8 cellular contexts compared by ENCODE assay signal in genomic region chr6:169654590-169655391, GRCh38. TPM values are rescaled to one million over a fixed set of nuclear protein-coding genes. Genes with fewer than 3 reads are reported as not detected.
A peak's percentile ranks its signal among the peaks of the same experiment; 100 is the strongest.
DNase-seq lines count a peak whose midpoint lies in the region; ATAC-seq and TF ChIP-seq lines count a peak whose summit lies in the region.

No MANE protein-coding gene starts in this region.

- DNase-seq in RWPE1 (ENCODE audit: low spot score) (peak; percentile 55), heart left ventricle (peak in 3 of 5 donors; percentile 60 to 72 (median 71)), retinal pigment epithelial cell (ENCODE audit: low read depth) (peak; percentile 32), aorta (peak; percentile 87 to 91)
- peak; percentile 35 for DNase-seq in activated naive CD8-positive, alpha-beta T cell treated with anti-CD3 and anti-CD28 coated beads, Interleukin-2, amount 50 U/mL, for 16 hours (ENCODE audit: low read depth, low spot score)

- H3K27ac ChIP-seq in RWPE1: peak overlapping the region; percentile 64
- H3K27ac ChIP-seq in heart left ventricle: peak overlapping the region in 8 of 12 donors; percentile 49 to 73 (median 66)
- peak overlapping the region in 1 of 2 donors; percentile 4 for H3K27ac ChIP-seq in aorta (ENCODE audit: low read depth in 1 of 2, low read length in 2 of 2)

- ATAC-seq in GM18505 (IDR thresholded peaks at IDR 0.05; ENCODE audit: unreplicated experiment) (peak; percentile 88), HG03039 (IDR thresholded peaks at IDR 0.05; ENCODE audit: unreplicated experiment) (peak; percentile 87), heart left ventricle (peak; percentile 96 to 99 (median 98)), aorta (ENCODE audit: low FRiP score) (peak; percentile 93), GM21390 (IDR thresholded peaks at IDR 0.05; ENCODE audit: unreplicated experiment) (no peak)

- 43 to 71% (median 56%) methylated on average over 47 of the region's 47 CpGs for WGBS in heart left ventricle, 4 donors
- 47 to 48% methylated on average over 47 of the region's 47 CpGs for WGBS in aorta, 2 donors

- no peaks in the 10 kb centered on the region for H3K9me3 ChIP-seq in heart left ventricle
- no peaks in the 10 kb centered on the region for H3K9me3 ChIP-seq in aorta (ENCODE audit: control insufficient read depth, low read length)

- H3K4me1 ChIP-seq in heart left ventricle: peaks cover 0 to 7% (median 0%) of the 10 kb centered on the region in 12 donors
- H3K4me1 ChIP-seq in aorta (ENCODE audit: control insufficient read depth in 1 of 2, insufficient read depth in 2 of 2, low read length in 2 of 2): no peaks in the 10 kb centered on the region

- POLR2A ChIA-PET in RWPE1 (lab: Yijun Ruan, JAX; ENCODE audit: low non-redundant PET): no interaction called here

- peak; percentile 30; the same call in 1 of the 2 replicates for TF ChIP-seq CTCF in RWPE1 (conservative IDR thresholded peaks at IDR 0.05; ENCODE audit: low read depth)
- TF ChIP-seq CTCF in heart left ventricle (IDR thresholded peaks at IDR 0.05): peak in 3 of 12 donors; percentile 23 to 39 (median 25)
- TF ChIP-seq CTCF in retinal pigment epithelial cell (conservative IDR thresholded peaks at IDR 0.05; ENCODE audit: low read depth, low read length): peak; percentile 50

- intact Hi-C loops in heart left ventricle (cut with DNase I) (no loop called here), aorta (cut with DNase I) (no loop called here)

- H3K27me3 ChIP-seq in heart left ventricle: no peaks in the 10 kb centered on the region
- H3K27me3 ChIP-seq in aorta (ENCODE audit: control insufficient read depth in 1 of 2, insufficient read depth in 2 of 2, low read length in 1 of 2): no peaks in the 10 kb centered on the region

- H3K36me3 ChIP-seq in heart left ventricle (peaks cover 0 to 32% (median 3%) of the 10 kb centered on the region in 9 donors), aorta (ENCODE audit: control insufficient read depth in 1 of 2, insufficient read depth in 2 of 2, low read length in 1 of 2) (peaks cover 0 to 3% of the 10 kb centered on the region in 2 donors)

- TF ChIP-seq POLR2A in GM18505 (IDR thresholded peaks at IDR 0.05; ENCODE audit: borderline replicate concordance, extremely low read depth, insufficient read depth, insufficient read length) (peak; percentile 41), heart left ventricle (IDR thresholded peaks at IDR 0.05) (no peak)

- H3K4me3 ChIP-seq in heart left ventricle (peak overlapping the region in 11 of 12 donors; percentile 16 to 59 (median 51)), retinal pigment epithelial cell (ENCODE audit: low read length) (peak overlapping the region; percentile 58), aorta (ENCODE audit: low read length in 2 of 2) (peak overlapping the region in 1 of 2 donors; percentile 28)

- CTCF ChIA-PET in RWPE1 (lab: Yijun Ruan, JAX): interaction anchor here (0.7 to 0.9 kb wide), 2 partner anchors 56 to 496 kb away, joined by 3 read pairs; no protein-coding TSS in a partner anchor

RNA-seq across cellular contexts. Expression of gene WDR27, which starts 47.0 kb away (rescaled TPM):
- 10 to 100 TPM in 1 of 9 donors, 1 to 10 TPM in 8; 2.2 to 12.3 (median 6.6) TPM for total RNA-seq in heart left ventricle
- polyA plus RNA-seq in heart left ventricle: 1 to 10 TPM; 3.7 to 5.6 TPM
- total RNA-seq in aorta: 10 to 100 TPM; 30.0 to 50.7 TPM
- 10 to 100 TPM in 1 of 2 donors, 1 to 10 TPM in 1; 4.5 to 58.7 TPM for polyA plus RNA-seq in aorta

RNA-seq across cellular contexts. Expression of gene C6orf120, which starts 47.1 kb away (rescaled TPM):
- 10 to 100 TPM; 14.3 to 22.9 (median 18.8) TPM for total RNA-seq in heart left ventricle
- polyA plus RNA-seq in heart left ventricle: 10 to 100 TPM in 1 of 2 donors, 1 to 10 TPM in 1; 3.4 to 20.2 TPM
- 10 to 100 TPM; 18.3 to 20.6 TPM for total RNA-seq in aorta
- polyA plus RNA-seq in aorta: 1 to 10 TPM; 7.9 to 9.0 TPM

Comparison
In these comparisons a context has a peak if more than half of its experiments do, and no peak if none do; other contexts are left out.
1. DNase-seq: peak in every context shown above with its lines; median percentile 89 in aorta; 71 in heart left ventricle; 55 in RWPE1; 35 in activated naive CD8-positive, alpha-beta T cell treated with anti-CD3 and anti-CD28 coated beads, Interleukin-2, amount 50 U/mL, for 16 hours; 32 in retinal pigment epithelial cell.